9 cellular contexts compared by ENCODE assay signal in the genomic region with DNA sequence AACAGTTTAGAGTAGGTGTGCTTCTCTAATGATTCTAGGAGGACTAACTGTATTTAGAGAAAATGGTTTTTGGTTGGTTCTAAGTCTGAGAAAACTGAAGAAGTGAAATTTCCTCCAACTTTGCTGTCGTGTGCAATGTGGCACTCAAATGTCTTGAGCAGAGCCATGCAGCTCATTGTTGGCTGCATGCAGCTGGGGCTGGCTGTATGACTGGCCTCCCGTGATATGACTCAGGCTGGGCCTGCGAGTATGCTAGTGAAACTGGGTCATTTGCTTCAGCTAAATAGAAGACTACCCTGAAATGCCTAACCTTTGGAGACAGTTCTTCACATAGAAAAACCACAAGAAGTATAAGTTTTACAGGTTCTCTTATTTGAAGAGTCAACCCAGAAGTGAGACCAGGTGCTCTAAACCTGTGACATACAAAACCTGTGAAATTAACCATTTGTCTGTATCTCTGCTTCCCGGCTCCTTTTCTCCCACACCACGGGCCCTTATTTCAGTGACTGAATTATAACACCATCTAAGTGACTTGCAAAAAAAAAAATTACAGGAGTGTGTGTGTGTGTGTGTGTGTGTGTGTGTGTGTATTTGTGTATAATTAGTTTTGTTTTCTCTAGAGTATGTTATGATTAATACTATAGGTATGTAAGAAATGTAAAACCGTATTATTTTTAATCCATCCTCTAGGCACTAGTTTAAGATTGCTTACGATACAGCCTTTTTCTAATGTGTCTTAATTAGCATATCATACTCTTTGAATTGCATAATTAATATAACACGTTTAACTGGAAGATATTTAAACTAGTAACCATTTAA. TPM values are rescaled to one million over a fixed set of nuclear protein-coding genes. Genes with fewer than 3 reads are reported as not detected.
DNase-seq lines count a peak whose midpoint lies in the region; ATAC-seq lines count a peak whose summit lies in the region.
"Had no signal": no experiment of that assay in that cellular context is flagged by ENCODE, and none has a peak within 500 bp of the region (broad histone marks: within the 10 kb centered on the region; RNA-seq: fewer than 3 reads in every experiment).

No MANE protein-coding gene starts in this region.

- no peak overlapping the region for H3K27ac ChIP-seq in caudate nucleus (ENCODE audit: low read depth, low read length)

- CTCF ChIA-PET in activated CD8-positive, alpha-beta memory T cell treated with anti-CD3 and anti-CD28 coated beads, Interleukin-2, amount 10 ng/mL, durations not matched to agents 7 days and 5 days (lab: Charles Lee): interaction anchor here (0.8 to 2.9 kb wide), 2 partner anchors 13 to 16 kb away, joined by 3 to 20 read pairs; a partner anchor contains a TSS

- peak overlapping the region; percentile 85 for H3K27ac Mint-ChIP-seq in activated CD8-positive, alpha-beta memory T cell treated with anti-CD3 and anti-CD28 coated beads, Interleukin-2, amount 10 ng/mL, durations not matched to agents 7 days and 5 days
- H3K27ac Mint-ChIP-seq: dendritic cell treated with granulocyte-macrophage colony-stimulating factor and Interleukin-4, amounts not matched to agents 40 ng/mL and 50 ng/mL, for 4 days had no signal

- peak overlapping the region; percentile 29 for H3K4me3 Mint-ChIP-seq in activated CD8-positive, alpha-beta memory T cell treated with anti-CD3 and anti-CD28 coated beads, Interleukin-2, amount 10 ng/mL, durations not matched to agents 7 days and 5 days
- H3K4me3 Mint-ChIP-seq: dendritic cell treated with granulocyte-macrophage colony-stimulating factor and Interleukin-4, amounts not matched to agents 40 ng/mL and 50 ng/mL, for 4 days had no signal

- ATAC-seq in GM19372 (IDR thresholded peaks at IDR 0.05; ENCODE audit: low read depth, unreplicated experiment): peak; percentile 99
- ATAC-seq in HG03342 (IDR thresholded peaks at IDR 0.05; ENCODE audit: unreplicated experiment): peak; percentile 100
- ATAC-seq in activated CD8-positive, alpha-beta memory T cell treated with anti-CD3 and anti-CD28 coated beads, Interleukin-2, amount 10 ng/mL, durations not matched to agents 7 days and 5 days: peak; percentile 100

- H3K9me3 Mint-ChIP-seq in activated CD8-positive, alpha-beta memory T cell treated with anti-CD3 and anti-CD28 coated beads, Interleukin-2, amount 10 ng/mL, durations not matched to agents 7 days and 5 days (ENCODE audit: low read depth): no peaks in the 10 kb centered on the region
- H3K9me3 Mint-ChIP-seq: dendritic cell treated with granulocyte-macrophage colony-stimulating factor and Interleukin-4, amounts not matched to agents 40 ng/mL and 50 ng/mL, for 4 days had no signal

- DNase-seq in AG08395 (ENCODE audit: low spot score) (peak; percentile 70), hepatic stellate cell (ENCODE audit: low spot score) (peak; percentile 41), NCI-H345 (lab: John Stamatoyannopoulos, UW) (no peak), caudate nucleus (lab: John Stamatoyannopoulos, UW) (no peak), Kasumi-1 (lab: John Stamatoyannopoulos, UW) (no peak)
- peak; percentile 92 for DNase-seq in activated CD8-positive, alpha-beta memory T cell treated with anti-CD3 and anti-CD28 coated beads, Interleukin-2, amount 10 ng/mL, durations not matched to agents 7 days and 5 days

- peaks cover 29% of the 10 kb centered on the region for H3K4me1 Mint-ChIP-seq in activated CD8-positive, alpha-beta memory T cell treated with anti-CD3 and anti-CD28 coated beads, Interleukin-2, amount 10 ng/mL, durations not matched to agents 7 days and 5 days

- H3K36me3 Mint-ChIP-seq in activated CD8-positive, alpha-beta memory T cell treated with anti-CD3 and anti-CD28 coated beads, Interleukin-2, amount 10 ng/mL, durations not matched to agents 7 days and 5 days: peaks cover 52% of the 10 kb centered on the region

- H3K27me3 Mint-ChIP-seq in activated CD8-positive, alpha-beta memory T cell treated with anti-CD3 and anti-CD28 coated beads, Interleukin-2, amount 10 ng/mL, durations not matched to agents 7 days and 5 days: no peaks in the 10 kb centered on the region
- H3K27me3 Mint-ChIP-seq: dendritic cell treated with granulocyte-macrophage colony-stimulating factor and Interleukin-4, amounts not matched to agents 40 ng/mL and 50 ng/mL, for 4 days had no signal

RNA-seq across cellular contexts. Expression of a gene that starts 15.9 kb away (rescaled TPM):
- 10 to 100 TPM; 10.2 to 12.3 TPM for total RNA-seq in activated CD8-positive, alpha-beta memory T cell treated with anti-CD3 and anti-CD28 coated beads, Interleukin-2, amount 10 ng/mL, durations not matched to agents 7 days and 5 days

Comparison
In these comparisons a context has a peak if more than half of its experiments do, and no peak if none do; other contexts are left out.
1. DNase-seq: peak in AG08395 (single experiment), activated CD8-positive, alpha-beta memory T cell treated with anti-CD3 and anti-CD28 coated beads, Interleukin-2, amount 10 ng/mL, durations not matched to agents 7 days and 5 days (single experiment) and hepatic stellate cell (single experiment); none in NCI-H345 (single experiment), caudate nucleus (0 of 61) and Kasumi-1 (0 of 2).
2. Peak in every context shown above with its lines, with median percentiles within 50 percentile points of each other: ATAC-seq.